ENCODE assay signal across 28 cellular contexts in the genomic region with DNA sequence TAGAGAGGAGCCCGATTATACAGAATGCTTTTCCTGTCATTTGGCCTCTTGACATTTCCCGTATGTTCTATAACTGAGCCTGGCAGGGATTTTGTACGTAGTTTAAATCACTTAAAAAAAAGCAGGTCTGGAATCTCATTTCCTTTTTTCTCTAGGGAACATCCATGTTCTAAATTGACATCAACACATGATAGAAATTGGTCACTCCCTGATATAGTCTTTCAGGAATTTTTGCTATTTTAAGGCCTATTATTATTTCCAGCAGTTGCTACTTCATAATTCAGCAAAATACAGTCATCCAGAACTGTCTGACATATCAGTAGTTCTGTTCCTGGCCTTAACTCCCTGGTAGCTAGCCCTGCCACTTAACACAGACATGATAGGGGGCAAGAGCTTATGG.
A peak's percentile ranks its signal among the peaks of the same experiment; 100 is the strongest.
DNase-seq lines count a peak whose midpoint lies in the region; ATAC-seq and TF ChIP-seq lines count a peak whose summit lies in the region.
"Had no signal": no experiment of that assay in that cellular context is flagged by ENCODE, and none has a peak within 500 bp of the region (broad histone marks: within the 10 kb centered on the region; RNA-seq: fewer than 3 reads in every experiment).

No MANE protein-coding gene starts in this region.

- 70 to 73% methylated on average over 3 of the region's 3 CpGs for WGBS in thyroid gland, 2 donors

- H2AFZ ChIP-seq in neural cell (ENCODE audit: low read depth, low read length), result no peak overlapping the region
- no peak overlapping the region for H2AFZ ChIP-seq in neural progenitor cell (replicated peaks)
- H2AFZ ChIP-seq: PC-9 had no signal

- H3K27ac ChIP-seq in SJCRH30 (peak overlapping the region; percentile 46), neural cell (ENCODE audit: low read length) (no peak overlapping the region), thyroid gland (no peak overlapping the region), neural progenitor cell (no peak overlapping the region)
- H3K27ac ChIP-seq: HL-60, ovary, PC-9, testis, uterus had no signal

- H3K27me3 ChIP-seq in SJCRH30 (no peaks in the 10 kb centered on the region), neural cell (ENCODE audit: insufficient read depth, low read depth, low read length) (no peaks in the 10 kb centered on the region), thyroid gland (no peaks in the 10 kb centered on the region), neural progenitor cell (no peaks in the 10 kb centered on the region)
- H3K27me3 ChIP-seq: ovary, testis, uterus had no signal

- H3K4me3 ChIP-seq in SJCRH30 (no peak overlapping the region), fibroblast of mammary gland (ENCODE audit: control insufficient read depth, low read depth, low read length) (no peak overlapping the region), neural cell (ENCODE audit: low read length) (no peak overlapping the region), thyroid gland (replicated peaks in 1 of 3) (no peak overlapping the region), neural progenitor cell (no peak overlapping the region)
- H3K4me3 ChIP-seq: ovary, PC-9, testis, uterus had no signal

- H3K9me3 ChIP-seq in SJCRH30 (replicated peaks), result peaks cover 5% of the 10 kb centered on the region; the same call in 1 of the 2 replicates
- no peaks in the 10 kb centered on the region for H3K9me3 ChIP-seq in neural cell (ENCODE audit: low read length)
- H3K9me3 ChIP-seq in thyroid gland, result no peaks in the 10 kb centered on the region
- H3K9me3 ChIP-seq in neural progenitor cell (ENCODE audit: low read depth), result no peaks in the 10 kb centered on the region
- H3K9me3 ChIP-seq: ovary, testis, uterus had no signal

- H3K36me3 ChIP-seq in SJCRH30, result no peaks in the 10 kb centered on the region
- no peaks in the 10 kb centered on the region for H3K36me3 ChIP-seq in neural cell (ENCODE audit: insufficient read depth, low read length)
- no peaks in the 10 kb centered on the region for H3K36me3 ChIP-seq in thyroid gland
- H3K36me3 ChIP-seq in neural progenitor cell, result no peaks in the 10 kb centered on the region
- H3K36me3 ChIP-seq: ovary, uterus had no signal

- H3K4me3 Mint-ChIP-seq in neural progenitor cell, result no peak overlapping the region
- H3K4me3 Mint-ChIP-seq: activated CD4-positive, alpha-beta T cell treated with anti-CD3 and anti-CD28 coated beads, Interleukin-2, amount 10 ng/mL, durations not matched to agents 7 days and 5 days; activated naive CD8-positive, alpha-beta T cell treated with anti-CD3 and anti-CD28 coated beads, Interleukin-2, amount 50 U/mL, for 24 hours; activated T-cell treated with anti-CD3 and anti-CD28 coated beads, Interleukin-2, amount 50 U/mL, for 4 hours; B cell; CD8-positive, alpha-beta T cell; WTC11 had no signal

- ATAC-seq in HG02840 (IDR thresholded peaks at IDR 0.05; ENCODE audit: low FRiP score, unreplicated experiment), result no peak
- ATAC-seq: activated naive CD8-positive, alpha-beta T cell treated with anti-CD3 and anti-CD28 coated beads, Interleukin-2, amount 50 U/mL, for 24 hours; activated T-cell treated with anti-CD3 and anti-CD28 coated beads, Interleukin-2, amount 50 U/mL, for 4 hours; CD8-positive, alpha-beta T cell; WTC11 had no signal

- no peak overlapping the region for H3K27ac Mint-ChIP-seq in neural progenitor cell
- H3K27ac Mint-ChIP-seq: activated CD4-positive, alpha-beta T cell treated with anti-CD3 and anti-CD28 coated beads, Interleukin-2, amount 10 ng/mL, durations not matched to agents 7 days and 5 days; activated naive CD8-positive, alpha-beta T cell treated with anti-CD3 and anti-CD28 coated beads, Interleukin-2, amount 50 U/mL, for 24 hours; B cell; CD8-positive, alpha-beta T cell; WTC11 had no signal

- no peak for TF ChIP-seq EP300 in neural cell (conservative IDR thresholded peaks at IDR 0.05; ENCODE audit: poor library complexity, severe bottlenecking)

- H3K4me1 ChIP-seq in SJCRH30 (peaks cover 13% of the 10 kb centered on the region), thyroid gland (no peaks in the 10 kb centered on the region), neural progenitor cell (no peaks in the 10 kb centered on the region)
- H3K4me1 ChIP-seq: testis, uterus had no signal

- no peaks in the 10 kb centered on the region for H3K4me1 Mint-ChIP-seq in neural progenitor cell
- H3K4me1 Mint-ChIP-seq: activated CD4-positive, alpha-beta T cell treated with anti-CD3 and anti-CD28 coated beads, Interleukin-2, amount 10 ng/mL, durations not matched to agents 7 days and 5 days; activated naive CD8-positive, alpha-beta T cell treated with anti-CD3 and anti-CD28 coated beads, Interleukin-2, amount 50 U/mL, for 24 hours; B cell; WTC11 had no signal

- peak; percentile 24 for DNase-seq in AG08395 (ENCODE audit: low spot score)
- DNase-seq in SJCRH30, result peak in 1 of 2 experiments; percentile 30
- peak; percentile 65 for DNase-seq in fibroblast of mammary gland (ENCODE audit: low read depth)
- DNase-seq in thyroid gland, result no peak
- no peak for DNase-seq in neural progenitor cell (ENCODE audit: low spot score)
- no peak for DNase-seq in NCI-H345 treated with DMSO at 0.1 percent for 48 hours (lab: John Stamatoyannopoulos, UW; ENCODE audit: unreplicated experiment)
- DNase-seq: activated CD4-positive, alpha-beta T cell treated with anti-CD3 and anti-CD28 coated beads, Interleukin-2, amount 10 ng/mL, durations not matched to agents 7 days and 5 days; activated naive CD8-positive, alpha-beta T cell treated with anti-CD3 and anti-CD28 coated beads, Interleukin-2, amount 50 U/mL, for 24 hours; activated T-cell treated with anti-CD3 and anti-CD28 coated beads, Interleukin-2, amount 50 U/mL, for 4 hours; CD8-positive, alpha-beta T cell; DMS 273 treated with DMSO at 0.1 percent for 48 hours; foreskin melanocyte; left cardiac atrium; NCI-H146; NCI-H524; NK-92 treated with Interleukin-12 subunit alpha and Interleukin-12 subunit beta, amount 100 ng/mL, for 24 hours; ovary; PC-9; SHP77 treated with DMSO at 0.1 percent for 48 hours; stimulated activated naive CD4-positive, alpha-beta T cell; T1000; testis; uterus had no signal

- no peaks in the 10 kb centered on the region for H3K27me3 Mint-ChIP-seq in neural progenitor cell (ENCODE audit: insufficient read depth, low read depth)
- H3K27me3 Mint-ChIP-seq: B cell had no signal

- TF ChIP-seq CTCF in fibroblast of mammary gland (conservative IDR thresholded peaks at IDR 0.05; ENCODE audit: control insufficient read depth, insufficient read depth, low read depth, low read length) (no peak), neural cell (IDR thresholded peaks at IDR 0.05; ENCODE audit: poor library complexity, severe bottlenecking) (no peak), thyroid gland (IDR thresholded peaks at IDR 0.05) (no peak), neural progenitor cell (IDR thresholded peaks at IDR 0.05) (no peak)

- TF ChIP-seq POLR2A in thyroid gland (IDR thresholded peaks at IDR 0.05), result no peak

- no peaks in the 10 kb centered on the region for H4K20me1 ChIP-seq in neural cell (ENCODE audit: insufficient read depth)
- no peaks in the 10 kb centered on the region for H4K20me1 ChIP-seq in neural progenitor cell (ENCODE audit: low read depth)

- H3K79me2 ChIP-seq in neural cell (replicated peaks; ENCODE audit: insufficient read depth, low read length), result no peaks in the 10 kb centered on the region
- H3K79me2 ChIP-seq in neural progenitor cell (ENCODE audit: low read depth), result no peaks in the 10 kb centered on the region

- TF ChIP-seq RAD21 in neural cell (conservative IDR thresholded peaks at IDR 0.05), result no peak

- no peak overlapping the region for H3K4me2 ChIP-seq in neural cell (ENCODE audit: low read length)
- H3K4me2 ChIP-seq in neural progenitor cell, result no peak overlapping the region
- H3K4me2 ChIP-seq: PC-9 had no signal

- peaks cover 2% of the 10 kb centered on the region for H3K9me3 Mint-ChIP-seq in neural progenitor cell
- H3K9me3 Mint-ChIP-seq: activated CD4-positive, alpha-beta T cell treated with anti-CD3 and anti-CD28 coated beads, Interleukin-2, amount 10 ng/mL, durations not matched to agents 7 days and 5 days; activated naive CD8-positive, alpha-beta T cell treated with anti-CD3 and anti-CD28 coated beads, Interleukin-2, amount 50 U/mL, for 24 hours; activated T-cell treated with anti-CD3 and anti-CD28 coated beads, Interleukin-2, amount 50 U/mL, for 4 hours; CD8-positive, alpha-beta T cell had no signal

- intact Hi-C loops in thyroid gland (cut with DNase I), result no loop called here

- H3F3A ChIP-seq in neural cell (ENCODE audit: insufficient read depth, low read length, poor library complexity, severe bottlenecking) (no peaks in the 10 kb centered on the region), neural progenitor cell (ENCODE audit: low read depth) (no peaks in the 10 kb centered on the region)

- no peaks in the 10 kb centered on the region for H3K36me3 Mint-ChIP-seq in neural progenitor cell
- H3K36me3 Mint-ChIP-seq: CD8-positive, alpha-beta T cell had no signal

- H3K9me2 ChIP-seq in neural cell (ENCODE audit: insufficient read depth, low read length), result no peaks in the 10 kb centered on the region

- H3K9ac ChIP-seq in neural cell (ENCODE audit: low read length) (no peak overlapping the region), neural progenitor cell (no peak overlapping the region)

TF ChIP-seq in neural cell, 6 proteins besides CTCF, POLR2A, EP300 and RAD21 (continues in another document):
- TF ChIP-seq, protein P1, sequence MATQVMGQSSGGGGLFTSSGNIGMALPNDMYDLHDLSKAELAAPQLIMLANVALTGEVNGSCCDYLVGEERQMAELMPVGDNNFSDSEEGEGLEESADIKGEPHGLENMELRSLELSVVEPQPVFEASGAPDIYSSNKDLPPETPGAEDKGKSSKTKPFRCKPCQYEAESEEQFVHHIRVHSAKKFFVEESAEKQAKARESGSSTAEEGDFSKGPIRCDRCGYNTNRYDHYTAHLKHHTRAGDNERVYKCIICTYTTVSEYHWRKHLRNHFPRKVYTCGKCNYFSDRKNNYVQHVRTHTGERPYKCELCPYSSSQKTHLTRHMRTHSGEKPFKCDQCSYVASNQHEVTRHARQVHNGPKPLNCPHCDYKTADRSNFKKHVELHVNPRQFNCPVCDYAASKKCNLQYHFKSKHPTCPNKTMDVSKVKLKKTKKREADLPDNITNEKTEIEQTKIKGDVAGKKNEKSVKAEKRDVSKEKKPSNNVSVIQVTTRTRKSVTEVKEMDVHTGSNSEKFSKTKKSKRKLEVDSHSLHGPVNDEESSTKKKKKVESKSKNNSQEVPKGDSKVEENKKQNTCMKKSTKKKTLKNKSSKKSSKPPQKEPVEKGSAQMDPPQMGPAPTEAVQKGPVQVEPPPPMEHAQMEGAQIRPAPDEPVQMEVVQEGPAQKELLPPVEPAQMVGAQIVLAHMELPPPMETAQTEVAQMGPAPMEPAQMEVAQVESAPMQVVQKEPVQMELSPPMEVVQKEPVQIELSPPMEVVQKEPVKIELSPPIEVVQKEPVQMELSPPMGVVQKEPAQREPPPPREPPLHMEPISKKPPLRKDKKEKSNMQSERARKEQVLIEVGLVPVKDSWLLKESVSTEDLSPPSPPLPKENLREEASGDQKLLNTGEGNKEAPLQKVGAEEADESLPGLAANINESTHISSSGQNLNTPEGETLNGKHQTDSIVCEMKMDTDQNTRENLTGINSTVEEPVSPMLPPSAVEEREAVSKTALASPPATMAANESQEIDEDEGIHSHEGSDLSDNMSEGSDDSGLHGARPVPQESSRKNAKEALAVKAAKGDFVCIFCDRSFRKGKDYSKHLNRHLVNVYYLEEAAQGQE (IDR thresholded peaks at IDR 0.05; ENCODE audit: borderline replicate concordance), result peak; percentile 69
- no peak for TF ChIP-seq MXI1 (conservative IDR thresholded peaks at IDR 0.05; ENCODE audit: poor library complexity, severe bottlenecking)

Comparison
In these comparisons a context has a peak if more than half of its experiments do, and no peak if none do; other contexts are left out.
1. DNase-seq: peak in AG08395 (single experiment) and fibroblast of mammary gland (single experiment); none in thyroid gland (0 of 2), neural progenitor cell (single experiment) and NCI-H345 treated with DMSO at 0.1 percent for 48 hours (single experiment).